25 cellular contexts compared by ENCODE assay signal in genomic region chr15:44971036-44971435, GRCh38. TPM values are rescaled to one million over a fixed set of nuclear protein-coding genes. Genes with fewer than 3 reads are reported as not detected.
"Had no signal": no experiment of that assay in that cellular context is flagged by ENCODE, and none has a peak within 500 bp of the region (broad histone marks: within the 10 kb centered on the region; RNA-seq: fewer than 3 reads in every experiment).

No MANE protein-coding gene starts in this region.

- DNase-seq: activated CD4-positive, alpha-beta memory T cell treated with anti-CD3 and anti-CD28 coated beads for 36 hours; activated CD4-positive, alpha-beta T cell treated with anti-CD3 and anti-CD28 coated beads for 4 hours; activated naive CD8-positive, alpha-beta T cell treated with anti-CD3 and anti-CD28 coated beads, Interleukin-2, amount 10 ng/mL, durations not matched to agents 7 days and 5 days; activated T-cell treated with anti-CD3 and anti-CD28 coated beads for 4 hours; amygdala; dermis blood vessel endothelial cell; effector memory CD4-positive, alpha-beta T cell; heart right ventricle; kidney glomerular epithelial cell; mesenchymal stem cell; naive thymus-derived CD4-positive, alpha-beta T cell; psoas muscle; right cardiac atrium; transverse colon had no signal

- H3K27me3 ChIP-seq: cardiac muscle cell, esophagus muscularis mucosa, transverse colon, vagina had no signal

- ATAC-seq: heart right ventricle; naive thymus-derived CD4-positive, alpha-beta T cell; psoas muscle; right cardiac atrium; WTC11 had no signal

- H3K4me1 ChIP-seq: esophagus muscularis mucosa, heart right ventricle, psoas muscle, transverse colon, vagina had no signal

- H3K36me3 ChIP-seq: cardiac muscle cell, esophagus muscularis mucosa, heart right ventricle, transverse colon, vagina had no signal

- H3K9me3 ChIP-seq: esophagus muscularis mucosa, heart right ventricle, psoas muscle, transverse colon, vagina had no signal

- H3K27ac ChIP-seq: cardiac muscle cell, esophagus muscularis mucosa, heart right ventricle, psoas muscle, skin epidermis, transverse colon, vagina had no signal

- H3K4me3 ChIP-seq: cardiac muscle cell, esophagus muscularis mucosa, heart right ventricle, psoas muscle, skin epidermis, transverse colon, vagina had no signal

RNA-seq across cellular contexts. Expression of gene TERB2, which starts 14.5 kb away (rescaled TPM):
- total RNA-seq: activated CD4-positive, alpha-beta memory T cell treated with anti-CD3 and anti-CD28 coated beads for 36 hours; activated naive CD8-positive, alpha-beta T cell treated with anti-CD3 and anti-CD28 coated beads, Interleukin-2, amount 10 ng/mL, durations not matched to agents 7 days and 5 days; activated T-helper 1 cell treated with anti-CD3 and anti-CD28 coated beads, Interleukin-12 subunit alpha, Interleukin-12 subunit beta, Interleukin-2, Interleukin-4 antibody, amounts not matched to agents 30 ng/mL and 10 ng/mL and 1 ng/mL, durations not matched to agents 14 hours and 24 hours and 36 hours; cardiac muscle cell; chondrocyte; dermis blood vessel endothelial cell; endothelial cell of umbilical vein; esophagus muscularis mucosa; heart right ventricle; lower leg skin; mucosa of gallbladder; naive thymus-derived CD4-positive, alpha-beta T cell; osteocyte; psoas muscle; right cardiac atrium; transverse colon; vagina; WTC11 had no signal
- polyA plus RNA-seq: cardiac muscle cell; endothelial cell of umbilical vein; heart right ventricle; naive thymus-derived CD4-positive, alpha-beta T cell; psoas muscle; right cardiac atrium had no signal
